8 cellular contexts compared by ENCODE assay signal in the genomic region with DNA sequence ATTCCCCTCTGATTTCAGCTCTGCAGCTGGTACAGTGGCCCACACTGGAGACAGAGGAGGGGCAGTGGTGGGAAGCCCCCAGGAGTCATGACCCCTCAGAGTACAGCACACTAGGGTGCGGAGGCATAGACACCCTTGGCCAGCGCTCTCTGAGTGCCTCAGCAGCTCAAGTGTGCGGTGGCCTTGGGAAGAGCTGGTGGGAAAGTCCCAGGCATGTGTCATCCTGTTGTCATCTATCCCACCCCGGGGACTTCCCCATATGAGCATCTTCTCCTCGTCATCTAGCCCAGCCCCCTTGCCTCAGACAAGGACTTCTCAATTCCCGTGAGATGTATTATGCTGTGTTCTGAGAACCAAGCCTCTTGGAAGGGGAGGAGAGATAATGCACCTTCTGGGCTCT. TPM values are rescaled to one million over a fixed set of nuclear protein-coding genes. Genes with fewer than 3 reads are reported as not detected.
DNase-seq lines count a peak whose midpoint lies in the region; ATAC-seq and TF ChIP-seq lines count a peak whose summit lies in the region.

No MANE protein-coding gene starts in this region.

- intact Hi-C loops in CD4-positive, alpha-beta T cell (cut with DNase I, micrococcal nuclease) = no loop called here
- intact Hi-C loops in left cardiac atrium (cut with DNase I) = no loop called here

- no peak overlapping the region for H3K27ac ChIP-seq in CD4-positive, alpha-beta T cell (ENCODE audit: low read depth, low read length)

- no peaks in the 10 kb centered on the region for H3K9me3 Mint-ChIP-seq in CD4-positive, alpha-beta T cell

- POLR2A ChIA-PET in CD4-positive, alpha-beta T cell (lab: Charles Lee) = interaction anchor here (0.8 to 1.5 kb wide), 2 partner anchors 8 to 13 kb away, joined by 3 to 8 read pairs; no protein-coding TSS in a partner anchor

- peak overlapping the region; percentile 51 for H3K27ac Mint-ChIP-seq in CD4-positive, alpha-beta T cell

- no peaks in the 10 kb centered on the region for H3K27me3 ChIP-seq in CD4-positive, alpha-beta T cell (ENCODE audit: control insufficient read depth, insufficient read depth, low read length)

- no peak overlapping the region for H3K4me3 Mint-ChIP-seq in CD4-positive, alpha-beta T cell

- H3K9me3 ChIP-seq in CD4-positive, alpha-beta T cell (ENCODE audit: control insufficient read depth, low read length) = no peaks in the 10 kb centered on the region

- peak; percentile 21 to 61 (median 48) for DNase-seq in CD4-positive, alpha-beta T cell
- DNase-seq in LHCN-M2 (ENCODE audit: low read depth) (peak; percentile 42), left cardiac atrium (peak; percentile 40), HT-29 (ENCODE audit: low spot score) (no peak), occipital lobe (lab: John Stamatoyannopoulos, UW) (no peak)
- DNase-seq in activated CD8-positive, alpha-beta memory T cell treated with anti-CD3 and anti-CD28 coated beads, Interleukin-2, amount 50 U/mL, for 4 hours = peak; percentile 63
- DNase-seq in stimulated activated CD8-positive, alpha-beta memory T cell treated with anti-CD3 and anti-CD28 coated beads, Interleukin-2, amount 100 ng/mL, for 1 hour (ENCODE audit: low read depth in 2 of 2) = peak; percentile 18 to 48

- no peaks in the 10 kb centered on the region for H3K27me3 Mint-ChIP-seq in CD4-positive, alpha-beta T cell

- peak; percentile 94 for ATAC-seq in CD4-positive, alpha-beta T cell (ENCODE audit: poor library complexity)
- peak; percentile 75 for ATAC-seq in GM21381 (IDR thresholded peaks at IDR 0.05; ENCODE audit: unreplicated experiment)
- peak; percentile 38 to 51 for ATAC-seq in left cardiac atrium

- peaks cover 18% of the 10 kb centered on the region for H3K4me1 Mint-ChIP-seq in CD4-positive, alpha-beta T cell (ENCODE audit: low read depth)

- no peaks in the 10 kb centered on the region for H3K36me3 Mint-ChIP-seq in CD4-positive, alpha-beta T cell (ENCODE audit: low read depth)

- CTCF ChIA-PET in CD4-positive, alpha-beta T cell (lab: Charles Lee) = no interaction called here

- TF ChIP-seq CTCF in CD4-positive, alpha-beta T cell (IDR thresholded peaks at IDR 0.05) = no peak

RNA-seq across cellular contexts. Expression of a gene that starts 15.6 kb away (rescaled TPM):
- 10 to 100 TPM; 42.4 to 42.7 TPM for total RNA-seq in CD4-positive, alpha-beta T cell
- total RNA-seq in LHCN-M2 (2014; rRNA removed) (37.6 and 43.8 TPM in 2 replicates), left cardiac atrium (100 to 1,000 TPM; 110 to 155 TPM), occipital lobe (5.8 TPM)
- polyA plus RNA-seq in LHCN-M2 (2012) = 45.6 TPM
- total RNA-seq in HT-29 (2014; rRNA removed; shearing (Covaris generic)) = 58.3 and 65.8 TPM in 2 replicates

Comparison
In these comparisons a context has a peak if more than half of its experiments do, and no peak if none do; other contexts are left out.
1. DNase-seq: peak in CD4-positive, alpha-beta T cell (10 of 10), LHCN-M2 (single experiment), activated CD8-positive, alpha-beta memory T cell treated with anti-CD3 and anti-CD28 coated beads, Interleukin-2, amount 50 U/mL, for 4 hours (single experiment), left cardiac atrium (single experiment) and stimulated activated CD8-positive, alpha-beta memory T cell treated with anti-CD3 and anti-CD28 coated beads, Interleukin-2, amount 100 ng/mL, for 1 hour (2 of 2); none in HT-29 (single experiment) and occipital lobe (single experiment).
2. Peak in every context shown above with its lines, with median percentiles within 50 percentile points of each other: ATAC-seq.